Comparison of ENCODE assay signal across 8 cellular contexts in genomic region chr16:89685916-89686315, GRCh38. TPM values are rescaled to one million over a fixed set of nuclear protein-coding genes. Genes with fewer than 3 reads are reported as not detected.
DNase-seq lines count a peak whose midpoint lies in the region; ATAC-seq and TF ChIP-seq lines count a peak whose summit lies in the region.

No MANE protein-coding gene starts in this region.

- peak; percentile 9 for ATAC-seq in esophagus mucosa
- ATAC-seq in stimulated activated memory B cell treated with anti-CD40 and anti-IgM and Interleukin-4, amounts not matched to agents 10 μg/mL and 1 μg/mL and 100 μg/mL, for 72 hours = peak; percentile 25

- H3F3A ChIP-seq in PC-9 (ENCODE audit: insufficient read depth, low read depth) = peaks cover 13% of the 10 kb centered on the region

- no peak overlapping the region for H3K4me3 ChIP-seq in PC-9

- H3K79me2 ChIP-seq in PC-9 (ENCODE audit: low read depth) = peaks cover 32% of the 10 kb centered on the region

- H3K27me3 Mint-ChIP-seq in activated CD4-positive, alpha-beta T cell treated with anti-CD3 and anti-CD28 coated beads, Interleukin-2, amount 10 ng/mL, durations not matched to agents 24 days and 14 days = no peaks in the 10 kb centered on the region
- no peaks in the 10 kb centered on the region for H3K27me3 Mint-ChIP-seq in stimulated activated memory B cell treated with anti-CD40 and anti-IgM and Interleukin-4, amounts not matched to agents 10 μg/mL and 1 μg/mL and 100 μg/mL, for 72 hours
- H3K27me3 Mint-ChIP-seq in nephron progenitor cell (ENCODE audit: low read depth, poor library complexity) = no peaks in the 10 kb centered on the region

- H3K4me1 Mint-ChIP-seq in activated CD4-positive, alpha-beta T cell treated with anti-CD3 and anti-CD28 coated beads, Interleukin-2, amount 10 ng/mL, durations not matched to agents 24 days and 14 days = peaks cover 11% of the 10 kb centered on the region
- peaks cover 26% of the 10 kb centered on the region for H3K4me1 Mint-ChIP-seq in stimulated activated memory B cell treated with anti-CD40 and anti-IgM and Interleukin-4, amounts not matched to agents 10 μg/mL and 1 μg/mL and 100 μg/mL, for 72 hours
- H3K4me1 Mint-ChIP-seq in nephron progenitor cell = peaks cover 9% of the 10 kb centered on the region

- CTCF ChIA-PET in PC-9 (lab: Charles Lee) = no interaction called here

- H3K9me2 ChIP-seq in PC-9 (ENCODE audit: insufficient read depth) = no peaks in the 10 kb centered on the region

- no peaks in the 10 kb centered on the region for H3K9me3 Mint-ChIP-seq in activated CD4-positive, alpha-beta T cell treated with anti-CD3 and anti-CD28 coated beads, Interleukin-2, amount 10 ng/mL, durations not matched to agents 24 days and 14 days
- no peaks in the 10 kb centered on the region for H3K9me3 Mint-ChIP-seq in stimulated activated memory B cell treated with anti-CD40 and anti-IgM and Interleukin-4, amounts not matched to agents 10 μg/mL and 1 μg/mL and 100 μg/mL, for 72 hours
- H3K9me3 Mint-ChIP-seq in nephron progenitor cell = peaks cover 51% of the 10 kb centered on the region

- H3K4me1 ChIP-seq in PC-9 (replicated peaks; ENCODE audit: insufficient read depth) = peaks cover 11% of the 10 kb centered on the region

- H3K36me3 ChIP-seq in PC-9 (ENCODE audit: low read depth) = peaks cover 5% of the 10 kb centered on the region

- peak overlapping the region; percentile 63 for H3K4me3 Mint-ChIP-seq in activated CD4-positive, alpha-beta T cell treated with anti-CD3 and anti-CD28 coated beads, Interleukin-2, amount 10 ng/mL, durations not matched to agents 24 days and 14 days
- peak overlapping the region; percentile 4 for H3K4me3 Mint-ChIP-seq in stimulated activated memory B cell treated with anti-CD40 and anti-IgM and Interleukin-4, amounts not matched to agents 10 μg/mL and 1 μg/mL and 100 μg/mL, for 72 hours
- H3K4me3 Mint-ChIP-seq in nephron progenitor cell = no peak overlapping the region

- H2AFZ ChIP-seq in PC-9 = no peak overlapping the region

- H3K27me3 ChIP-seq in PC-9 (ENCODE audit: insufficient read depth, low read depth) = no peaks in the 10 kb centered on the region

- H4K20me1 ChIP-seq in PC-9 (ENCODE audit: insufficient read depth) = peaks cover 12% of the 10 kb centered on the region

- H3K9me3 ChIP-seq in PC-9 (ENCODE audit: insufficient read depth, low read depth) = peaks cover 4% of the 10 kb centered on the region; the same call in 1 of the 2 replicates

- BruUV-seq in PC-9 (replicated peaks; lab: Mats Ljungman, UMichigan) = no TSS peak

- intact Hi-C loops in activated CD4-positive, alpha-beta T cell treated with anti-CD3 and anti-CD28 coated beads, Interleukin-2, amount 10 ng/mL, durations not matched to agents 24 days and 14 days (cut with micrococcal nuclease) = loop anchor here (1.0 kb wide), 1 partner anchor 14 kb away; no protein-coding TSS in a partner anchor
- intact Hi-C loops in PC-9 (cut with micrococcal nuclease; ENCODE audit: unreplicated experiment) (no loop called here), head of caudate nucleus (cut with DNase I) (loop anchor here (10.0 kb wide), 1 partner anchor 121 kb away; the partner anchor contains the start of gene RPL13)

- H3K4me2 ChIP-seq in PC-9 = peak overlapping the region; percentile 93; the same call in 1 of the 2 replicates

- TF ChIP-seq CTCF in PC-9 (conservative IDR thresholded peaks at IDR 0.05) (no peak), nephron progenitor cell (IDR thresholded peaks at IDR 0.05) (no peak)

- no peak overlapping the region for H3K27ac Mint-ChIP-seq in activated CD4-positive, alpha-beta T cell treated with anti-CD3 and anti-CD28 coated beads, Interleukin-2, amount 10 ng/mL, durations not matched to agents 24 days and 14 days
- no peak overlapping the region for H3K27ac Mint-ChIP-seq in stimulated activated memory B cell treated with anti-CD40 and anti-IgM and Interleukin-4, amounts not matched to agents 10 μg/mL and 1 μg/mL and 100 μg/mL, for 72 hours
- no peak overlapping the region for H3K27ac Mint-ChIP-seq in nephron progenitor cell

- POLR2A ChIA-PET in PC-9 (lab: Charles Lee; ENCODE audit: unreplicated experiment) = interaction anchor here (0.6 to 0.7 kb wide), 3 partner anchors 12 to 351 kb away, joined by 3 to 16 read pairs (median 4); no protein-coding TSS in a partner anchor

- H3K27ac ChIP-seq in PC-9 = no peak overlapping the region

- peaks cover 25% of the 10 kb centered on the region for H3K36me3 Mint-ChIP-seq in activated CD4-positive, alpha-beta T cell treated with anti-CD3 and anti-CD28 coated beads, Interleukin-2, amount 10 ng/mL, durations not matched to agents 24 days and 14 days (ENCODE audit: low read depth)
- peaks cover 27% of the 10 kb centered on the region for H3K36me3 Mint-ChIP-seq in stimulated activated memory B cell treated with anti-CD40 and anti-IgM and Interleukin-4, amounts not matched to agents 10 μg/mL and 1 μg/mL and 100 μg/mL, for 72 hours
- H3K36me3 Mint-ChIP-seq in nephron progenitor cell (ENCODE audit: low read depth) = peaks cover 73% of the 10 kb centered on the region

- no peak for DNase-seq in activated CD4-positive, alpha-beta T cell treated with anti-CD3 and anti-CD28 coated beads, Interleukin-2, amount 10 ng/mL, durations not matched to agents 24 days and 14 days
- no peak for DNase-seq in activated CD4-positive, alpha-beta T cell treated with anti-CD3 and anti-CD28 coated beads for 48 hours
- no peak for DNase-seq in PC-9
- no peak for DNase-seq in nephron progenitor cell
- DNase-seq in medulla oblongata (ENCODE audit: extremely low spot score) = no peak
- no peak for DNase-seq in head of caudate nucleus

RNA-seq across cellular contexts. Expression of gene CDK10, which starts 0.6 kb away (rescaled TPM):
- total RNA-seq in activated CD4-positive, alpha-beta T cell treated with anti-CD3 and anti-CD28 coated beads, Interleukin-2, amount 10 ng/mL, durations not matched to agents 24 days and 14 days = 104 and 108 TPM in 2 replicates
- total RNA-seq in PC-9 (2021) = 76.6 and 110 TPM in 2 replicates
- 37.3 TPM for total RNA-seq in esophagus mucosa

RNA-seq across cellular contexts. Expression of gene SPATA2L, which starts 15.6 kb away (rescaled TPM):
- 12.8 and 13.2 TPM in 2 replicates for total RNA-seq in activated CD4-positive, alpha-beta T cell treated with anti-CD3 and anti-CD28 coated beads, Interleukin-2, amount 10 ng/mL, durations not matched to agents 24 days and 14 days
- total RNA-seq in PC-9 (2021) (15.3 and 23.8 TPM in 2 replicates), esophagus mucosa (6.0 TPM)

RNA-seq across cellular contexts. Expression of gene SPATA33, which starts 28.3 kb away (rescaled TPM):
- 14.6 and 17.2 TPM in 2 replicates for total RNA-seq in activated CD4-positive, alpha-beta T cell treated with anti-CD3 and anti-CD28 coated beads, Interleukin-2, amount 10 ng/mL, durations not matched to agents 24 days and 14 days
- total RNA-seq in PC-9 (2021) = 21.0 and 25.6 TPM in 2 replicates
- total RNA-seq in esophagus mucosa = 3.9 TPM

RNA-seq across cellular contexts. Expression of gene CHMP1A, which starts 28.4 kb away (rescaled TPM):
- total RNA-seq in activated CD4-positive, alpha-beta T cell treated with anti-CD3 and anti-CD28 coated beads, Interleukin-2, amount 10 ng/mL, durations not matched to agents 24 days and 14 days = 83.7 and 84.3 TPM in 2 replicates
- total RNA-seq in PC-9 (2021) (151 and 237 TPM in 2 replicates), esophagus mucosa (69.5 TPM)

RNA-seq across cellular contexts. Expression of gene VPS9D1, which starts 34.8 kb away (rescaled TPM):
- total RNA-seq in activated CD4-positive, alpha-beta T cell treated with anti-CD3 and anti-CD28 coated beads, Interleukin-2, amount 10 ng/mL, durations not matched to agents 24 days and 14 days = 3.6 and 3.9 TPM in 2 replicates
- total RNA-seq in PC-9 (2021) = 15.2 and 20.4 TPM in 2 replicates
- total RNA-seq in esophagus mucosa = 21.0 TPM
